In the genomic region with DNA sequence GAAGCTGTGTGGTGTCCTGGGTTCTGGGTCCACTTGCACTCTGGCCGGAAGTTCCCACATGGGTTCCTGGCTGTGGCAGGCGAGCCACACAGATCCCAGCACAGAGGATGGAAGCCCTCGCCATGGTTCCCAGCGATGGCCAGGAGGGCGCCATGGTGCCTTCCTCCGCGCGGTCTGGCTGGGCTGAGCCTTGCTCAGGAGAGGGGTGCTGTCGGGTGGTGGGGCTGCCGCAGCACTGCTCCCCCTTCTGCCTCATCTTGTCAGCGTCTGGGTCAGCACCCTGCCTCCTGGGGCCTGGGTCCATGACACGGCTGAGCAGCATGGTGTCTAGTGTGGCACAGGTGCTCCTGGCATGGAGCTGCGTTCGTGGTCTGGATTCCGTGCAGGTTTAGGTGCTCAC, we compare ENCODE assay signal across 21 cellular contexts. TPM values are rescaled to one million over a fixed set of nuclear protein-coding genes. Genes with fewer than 3 reads are reported as not detected.
DNase-seq lines count a peak whose midpoint lies in the region; ATAC-seq and TF ChIP-seq lines count a peak whose summit lies in the region.
"Had no signal": no experiment of that assay in that cellular context is flagged by ENCODE, and none has a peak within 500 bp of the region (broad histone marks: within the 10 kb centered on the region; RNA-seq: fewer than 3 reads in every experiment).

No MANE protein-coding gene starts in this region.

- H3K18ac ChIP-seq in mesenchymal stem cell (ENCODE audit: low read depth in 1 of 2, low read length in 2 of 2) = no peak overlapping the region

- no peak overlapping the region for H2AK5ac ChIP-seq in mesenchymal stem cell (ENCODE audit: low read length, severe bottlenecking)

- H3K36me3 Mint-ChIP-seq in WTC11 (peaks cover 22% of the 10 kb centered on the region), immature natural killer cell (peaks cover 0 to 7% (median 0%) of the 10 kb centered on the region in 3 donors)

- peaks cover 37% of the 10 kb centered on the region for H3K79me1 ChIP-seq in mesenchymal stem cell (replicated peaks; ENCODE audit: low read length, poor library complexity, severe bottlenecking)

- H3K36me3 ChIP-seq in BLaER1 (peaks cover 94% of the 10 kb centered on the region), mesenchymal stem cell (ENCODE audit: control insufficient read depth in 1 of 2, insufficient read depth in 2 of 2, low read depth in 1 of 2, low read length in 2 of 2) (peaks cover 85 to 97% of the 10 kb centered on the region in 2 experiments)
- H3K36me3 ChIP-seq in BLaER1 treated with 17β-estradiol and CSF1 and Interleukin-3, amounts not matched to agents 10 nM and 100 nM = peaks cover 78 to 97% (median 88%) of the 10 kb centered on the region in 11 experiments

- peak overlapping the region; percentile 12 for H4K91ac ChIP-seq in mesenchymal stem cell (ENCODE audit: low read length)

- in situ Hi-C loops in ACHN (cut with HindIII; ENCODE audit: low pct_ligation_motif_present, low pct_unique_long_range_greater_than_20kb, low sequenced_read_pairs) = no loop called here

- TF ChIP-seq CTCF in WTC11 (IDR thresholded peaks at IDR 0.05) = no peak

- ATAC-seq in WTC11 = no peak
- ATAC-seq: GM23338, SK-N-SH treated with all-trans-retinoic acid at 6 μM for 48 hours had no signal

- H3K27ac ChIP-seq in BLaER1 (peak overlapping the region; percentile 6; the same call in 1 of the 2 replicates), mesenchymal stem cell (ENCODE audit: low read length, poor library complexity, severe bottlenecking) (no peak overlapping the region)
- H3K27ac ChIP-seq in BLaER1 treated with 17β-estradiol and CSF1 and Interleukin-3, amounts not matched to agents 10 nM and 100 nM = no peak overlapping the region
- H3K27ac ChIP-seq: HL-60, SJCRH30 had no signal

- peak overlapping the region; percentile 28 for H4K8ac ChIP-seq in mesenchymal stem cell (ENCODE audit: low read length)

- H3K9me3 Mint-ChIP-seq in WTC11 (no peaks in the 10 kb centered on the region), immature natural killer cell (no peaks in the 10 kb centered on the region)
- H3K9me3 Mint-ChIP-seq: CD4-positive, CD25-positive, alpha-beta regulatory T cell; GM23338 had no signal

- H3K27ac Mint-ChIP-seq in WTC11 = peak overlapping the region; percentile 91
- H3K27ac Mint-ChIP-seq in immature natural killer cell = peak overlapping the region in 1 of 6 donors; percentile 2
- H3K27ac Mint-ChIP-seq: GM23338 had no signal

- no peaks in the 10 kb centered on the region for H3K9me3 ChIP-seq in BLaER1
- H3K9me3 ChIP-seq in BLaER1 treated with 17β-estradiol and CSF1 and Interleukin-3, amounts not matched to agents 10 nM and 100 nM (replicated peaks in 1 of 11) = no peaks in the 10 kb centered on the region
- no peaks in the 10 kb centered on the region for H3K9me3 ChIP-seq in mesenchymal stem cell (ENCODE audit: control insufficient read depth, low read length)
- H3K9me3 ChIP-seq: BE2C, SJCRH30 had no signal

- H3K9ac ChIP-seq in BLaER1 (no peak overlapping the region), mesenchymal stem cell (ENCODE audit: low read length) (no peak overlapping the region)
- peak overlapping the region in 6 of 11 experiments; percentile 14 to 38 (median 30); a peak in 3 of 22 replicates for H3K9ac ChIP-seq in BLaER1 treated with 17β-estradiol and CSF1 and Interleukin-3, amounts not matched to agents 10 nM and 100 nM

- no peak overlapping the region for H2BK12ac ChIP-seq in mesenchymal stem cell (ENCODE audit: low read length in 2 of 2)

- H3K4me3 ChIP-seq in BLaER1 = no peak overlapping the region
- H3K4me3 ChIP-seq in BLaER1 treated with 17β-estradiol and CSF1 and Interleukin-3, amounts not matched to agents 10 nM and 100 nM = no peak overlapping the region
- H3K4me3 ChIP-seq in mesenchymal stem cell (ENCODE audit: insufficient read depth in 1 of 2, low read depth in 1 of 2, low read length in 2 of 2) = no peak overlapping the region
- H3K4me3 ChIP-seq: GM23338, SJCRH30 had no signal

- CTCF ChIA-PET in WTC11 (lab: Charles Lee) = interaction anchor here (1.0 to 1.4 kb wide), 2 partner anchors 41 kb away, joined by 4 read pairs; no protein-coding TSS in a partner anchor

- H3K4me3 Mint-ChIP-seq in WTC11 (no peak overlapping the region), immature natural killer cell (no peak overlapping the region)
- H3K4me3 Mint-ChIP-seq: CD4-positive, CD25-positive, alpha-beta regulatory T cell; GM23338 had no signal

- H3K27me3 ChIP-seq in BLaER1 (no peaks in the 10 kb centered on the region), mesenchymal stem cell (ENCODE audit: control insufficient read depth in 1 of 2, insufficient read depth in 1 of 2, low read length in 2 of 2) (no peaks in the 10 kb centered on the region)
- H3K27me3 ChIP-seq in BLaER1 treated with 17β-estradiol and CSF1 and Interleukin-3, amounts not matched to agents 10 nM and 100 nM = no peaks in the 10 kb centered on the region
- H3K27me3 ChIP-seq: BE2C, SJCRH30 had no signal

- H2BK15ac ChIP-seq in mesenchymal stem cell (ENCODE audit: low read depth, poor library complexity, severe bottlenecking) = no peak overlapping the region

- 97% methylated on average over 15 of the region's 15 CpGs for WGBS in mesenchymal stem cell

- H3K4me2 ChIP-seq in BLaER1 = peak overlapping the region; percentile 84
- peak overlapping the region; percentile 64 to 88 (median 77) for H3K4me2 ChIP-seq in BLaER1 treated with 17β-estradiol and CSF1 and Interleukin-3, amounts not matched to agents 10 nM and 100 nM
- no peak overlapping the region for H3K4me2 ChIP-seq in mesenchymal stem cell (ENCODE audit: low read length, poor library complexity, severe bottlenecking)
- H3K4me2 ChIP-seq: GM23338 had no signal

- H3K4me1 Mint-ChIP-seq in WTC11 = no peaks in the 10 kb centered on the region
- peaks cover 9 to 13% of the 10 kb centered on the region in 2 donors for H3K4me1 Mint-ChIP-seq in immature natural killer cell

- no peak overlapping the region for H3K23ac ChIP-seq in mesenchymal stem cell (ENCODE audit: low read length in 2 of 2)

- H3K27me3 Mint-ChIP-seq in WTC11 (ENCODE audit: low read depth) = no peaks in the 10 kb centered on the region
- peaks cover 0 to 14% (median 0%) of the 10 kb centered on the region in 3 donors for H3K27me3 Mint-ChIP-seq in immature natural killer cell (ENCODE audit: low read depth in 3 of 3)
- H3K27me3 Mint-ChIP-seq: CD4-positive, CD25-positive, alpha-beta regulatory T cell had no signal

- H2BK5ac ChIP-seq in mesenchymal stem cell (ENCODE audit: low read depth, low read length, poor library complexity, severe bottlenecking) = no peak overlapping the region

- DNase-seq in WTC11 (ENCODE audit: low spot score) (no peak), mesenchymal stem cell (no peak), immature natural killer cell (no peak), ACHN (no peak), NCI-H2081 treated with DMSO at 0.1 percent for 48 hours (lab: John Stamatoyannopoulos, UW) (no peak), SIG-M5 (lab: John Stamatoyannopoulos, UW) (no peak)
- DNase-seq: BE2C; CD4-positive, CD25-positive, alpha-beta regulatory T cell; DMS53; HCEC 1CT; NCI-H1092; NCI-H1417 treated with DMSO at 0.1 percent for 48 hours; NCI-H1694 treated with DMSO at 0.1 percent for 48 hours; NCI-H524 treated with DMSO at 0.1 percent for 48 hours; NCI-H774; SJCRH30 had no signal

- H4K20me1 ChIP-seq in BLaER1 = peaks cover 100% of the 10 kb centered on the region
- peaks cover 95 to 100% (median 100%) of the 10 kb centered on the region in 11 experiments for H4K20me1 ChIP-seq in BLaER1 treated with 17β-estradiol and CSF1 and Interleukin-3, amounts not matched to agents 10 nM and 100 nM

- H2BK120ac ChIP-seq in mesenchymal stem cell (ENCODE audit: low read depth, low read length) = no peak overlapping the region

- H3K14ac ChIP-seq in mesenchymal stem cell (ENCODE audit: low read length in 2 of 2) = no peak overlapping the region

- no peak overlapping the region for H2AFZ ChIP-seq in mesenchymal stem cell (ENCODE audit: low read depth, low read length)
- H2AFZ ChIP-seq: GM23338 had no signal

- H3K4me1 ChIP-seq in BLaER1 = peaks cover 44% of the 10 kb centered on the region
- H3K4me1 ChIP-seq in BLaER1 treated with 17β-estradiol and CSF1 and Interleukin-3, amounts not matched to agents 10 nM and 100 nM = peaks cover 27 to 41% (median 38%) of the 10 kb centered on the region in 10 experiments
- peaks cover 28% of the 10 kb centered on the region for H3K4me1 ChIP-seq in mesenchymal stem cell (ENCODE audit: control insufficient read depth, insufficient read depth, low read depth, low read length)
- H3K4me1 ChIP-seq: BE2C, SJCRH30 had no signal

- no peak overlapping the region for H3K4ac ChIP-seq in mesenchymal stem cell (ENCODE audit: low read depth in 1 of 2, low read length in 2 of 2)

- POLR2A ChIA-PET in WTC11 (lab: Charles Lee) = interaction anchor here (0.6 kb wide), 1 partner anchor 19 kb away, joined by 3 read pairs; no protein-coding TSS in a partner anchor

TF ChIP-seq in WTC11, 78 proteins besides CTCF, POLR2A, EP300 and RAD21:
- TF ChIP-seq MAX (CRISPR knock-in tag; IDR thresholded peaks at IDR 0.05) = no peak
- no peak for TF ChIP-seq GABPB1 (CRISPR knock-in tag; IDR thresholded peaks at IDR 0.05)
- TF ChIP-seq HMGA2 (CRISPR knock-in tag; IDR thresholded peaks at IDR 0.05) = no peak
- no peak for TF ChIP-seq ELF4 (CRISPR knock-in tag; IDR thresholded peaks at IDR 0.05; ENCODE audit: low read depth)
TF ChIP-seq in WTC11: peak in this region for 0.

RNA-seq across cellular contexts. Expression of gene DOT1L, which starts 33.5 kb away (rescaled TPM):
- 99.2 to 111 TPM (median 103 TPM) in 3 replicates for total RNA-seq in WTC11 (2021)
- 8.7 TPM for polyA plus RNA-seq in mesenchymal stem cell (2013, experiment 1 of 2)
- polyA plus RNA-seq in mesenchymal stem cell (2013, experiment 2 of 2) = 8.0 TPM
- 1 to 10 TPM in 1 of 3 donors, under 1 TPM in 2; 0.25 to 1.7 (median 0.31) TPM for polyA plus RNA-seq in immature natural killer cell

RNA-seq across cellular contexts. Expression of gene PLEKHJ1, which starts 38.9 kb away (rescaled TPM):
- 164 to 189 TPM (median 167 TPM) in 3 replicates for total RNA-seq in WTC11 (2021)
- polyA plus RNA-seq in mesenchymal stem cell (2013, experiment 1 of 2) = 53.7 TPM
- polyA plus RNA-seq in mesenchymal stem cell (2013, experiment 2 of 2) = 52.9 TPM
- polyA plus RNA-seq in immature natural killer cell = 100 to 1,000 TPM; 115 to 148 (median 117) TPM

RNA-seq across cellular contexts. Expression of gene SF3A2, which starts 39.4 kb away (rescaled TPM):
- 167 to 184 TPM (median 169 TPM) in 3 replicates for total RNA-seq in WTC11 (2021)
- polyA plus RNA-seq in mesenchymal stem cell (2013, experiment 1 of 2) = 66.8 TPM
- 60.7 TPM for polyA plus RNA-seq in mesenchymal stem cell (2013, experiment 2 of 2)
- 10 to 100 TPM in 2 of 3 donors, 1 to 10 TPM in 1; 6.2 to 40.9 (median 11.1) TPM for polyA plus RNA-seq in immature natural killer cell

RNA-seq across cellular contexts. Expression of gene AP3D1, which starts 45.9 kb away (rescaled TPM):
- total RNA-seq in WTC11 (2021) = 160 to 190 TPM (median 163 TPM) in 3 replicates
- polyA plus RNA-seq in mesenchymal stem cell (2013, experiment 1 of 2) = 99.9 TPM
- polyA plus RNA-seq in mesenchymal stem cell (2013, experiment 2 of 2) = 96.6 TPM
- 10 to 100 TPM; 11.7 to 44.5 (median 17.9) TPM for polyA plus RNA-seq in immature natural killer cell

RNA-seq across cellular contexts. Expression of gene AMH, which starts 51.9 kb away (rescaled TPM):
- 4.7 to 11.2 TPM (median 5.2 TPM) in 3 replicates for total RNA-seq in WTC11 (2021)
- polyA plus RNA-seq in mesenchymal stem cell (2013, experiment 1 of 2) = 3.1 TPM
- 3.1 TPM for polyA plus RNA-seq in mesenchymal stem cell (2013, experiment 2 of 2)
- polyA plus RNA-seq in immature natural killer cell = not detected
- polyA plus RNA-seq: CD4-positive, CD25-positive, alpha-beta regulatory T cell had no signal

Comparison
In these comparisons a context has a peak if more than half of its experiments do, and no peak if none do; other contexts are left out.
1. H3K9ac ChIP-seq: peak in BLaER1 treated with 17β-estradiol and CSF1 and Interleukin-3, amounts not matched to agents 10 nM and 100 nM (6 of 11); none in BLaER1 (single experiment) and mesenchymal stem cell (single experiment).